Comparison of ENCODE assay signal across 8 cellular contexts in genomic region chr6:170291271-170292110, GRCh38. TPM values are rescaled to one million over a fixed set of nuclear protein-coding genes. Genes with fewer than 3 reads are reported as not detected.
A peak's percentile ranks its signal among the peaks of the same experiment; 100 is the strongest.
DNase-seq lines count a peak whose midpoint lies in the region; ATAC-seq, FAIRE-seq and TF ChIP-seq lines count a peak whose summit lies in the region.

No MANE protein-coding gene starts in this region.

- no peaks in the 10 kb centered on the region for H3K79me1 ChIP-seq in H1 (ENCODE audit: low read depth, low read length)
- no peaks in the 10 kb centered on the region for H3K79me1 ChIP-seq in mesendoderm (ENCODE audit: low read length)

- no peak overlapping the region for H2BK15ac ChIP-seq in H1 (ENCODE audit: low read length)
- H2BK15ac ChIP-seq in mesendoderm (replicated peaks; ENCODE audit: low read depth) = no peak overlapping the region

- H2BK5ac ChIP-seq in H1 (ENCODE audit: low read depth, low read length) (no peak overlapping the region), mesendoderm (ENCODE audit: low read length) (no peak overlapping the region)

- H3K79me2 ChIP-seq in H1 (ENCODE audit: control insufficient read depth in 1 of 2, insufficient read depth in 2 of 2, low read length in 2 of 2) (no peaks in the 10 kb centered on the region), mesendoderm (ENCODE audit: control insufficient read depth, insufficient read depth, low read length) (no peaks in the 10 kb centered on the region)

- peak overlapping the region; percentile 48 to 77 (median 66) for H3K4me3 ChIP-seq in H1 (ENCODE audit: extremely low read depth in 1 of 4, insufficient read depth in 2 of 4, low read depth in 3 of 4, low read length in 4 of 4)
- H3K4me3 ChIP-seq in mesendoderm (ENCODE audit: low read length) = no peak overlapping the region

- H2AK5ac ChIP-seq in H1 (ENCODE audit: low read depth, low read length) = no peak overlapping the region
- no peak overlapping the region for H2AK5ac ChIP-seq in mesendoderm (ENCODE audit: low read length)

- peaks cover 55 to 86% (median 77%) of the 10 kb centered on the region in 4 experiments for H3K27me3 ChIP-seq in H1 (replicated peaks in 1 of 4; ENCODE audit: control insufficient read depth in 3 of 4, extremely low read depth in 1 of 4, insufficient read depth in 3 of 4, low read length in 3 of 4)
- H3K27me3 ChIP-seq in mesendoderm (ENCODE audit: insufficient read depth, low read length, poor library complexity) = peaks cover 81% of the 10 kb centered on the region

- peaks cover 54% of the 10 kb centered on the region for H3K4me1 Mint-ChIP-seq in activated B cell treated with CpG ODN at 0.5 μM for 24 hours

- no peak overlapping the region for H3K14ac ChIP-seq in H1 (ENCODE audit: insufficient read length)

- H3K27ac Mint-ChIP-seq in activated B cell treated with CpG ODN at 0.5 μM for 24 hours = no peak overlapping the region

- H4K20me1 ChIP-seq in H1 (replicated peaks in 1 of 2; ENCODE audit: control insufficient read depth in 1 of 2, insufficient read depth in 2 of 2, low read length in 2 of 2) = peaks cover 8 to 17% of the 10 kb centered on the region in 2 experiments

- H3K4me2 ChIP-seq in H1 (ENCODE audit: insufficient read depth in 1 of 2, low read depth in 2 of 2, low read length in 2 of 2) = peak overlapping the region; percentile 94 to 99
- H3K4me2 ChIP-seq in mesendoderm (ENCODE audit: low read length) = peak overlapping the region; percentile 44

- H3K27ac ChIP-seq in H1 (ENCODE audit: low read depth, low read length) (no peak overlapping the region), mesendoderm (ENCODE audit: low read depth, low read length) (no peak overlapping the region), temporal lobe (ENCODE audit: low read depth, low read length) (peak overlapping the region; percentile 74)

- H3K18ac ChIP-seq in H1 (ENCODE audit: extremely low read depth, low read length) (no peak overlapping the region; the same call in 1 of the 2 replicates), mesendoderm (ENCODE audit: low read length) (no peak overlapping the region)

- no peak for FAIRE-seq in H1 (lab: Jason Lieb, UNC)

- H3K4ac ChIP-seq in H1 (replicated peaks; ENCODE audit: insufficient read length, low read depth, low read length) (no peak overlapping the region), mesendoderm (ENCODE audit: low read depth, low read length) (no peak overlapping the region)

- H4K91ac ChIP-seq in H1 (replicated peaks; ENCODE audit: insufficient read length, low read length) = no peak overlapping the region

- H3K9me3 ChIP-seq in H1 (ENCODE audit: insufficient read depth in 2 of 2, low read depth in 1 of 2, low read length in 1 of 2) = no peaks in the 10 kb centered on the region

- H2BK120ac ChIP-seq in H1 (replicated peaks; ENCODE audit: low read depth, low read length) (no peak overlapping the region), mesendoderm (ENCODE audit: low read depth, low read length) (no peak overlapping the region)

- WGBS in H1 (ENCODE audit: extremely low coverage in 1 of 2, insufficient coverage in 1 of 2, insufficient read length in 1 of 2, insufficient replicate concordance in 2 of 2, low coverage in 1 of 2, low lambda C conversion rate in 2 of 2, missing lambda C conversion rate in 1 of 2), 2 experiments = 2% methylated on average over 41 of the region's 87 CpGs; no CpG with 5 or more reads in 1 of the 2 experiments
- no CpG with 5 or more reads among the region's 87 CpGs for WGBS in mesendoderm (ENCODE audit: extremely low coverage, insufficient coverage, low lambda C conversion rate)

- DNase-seq in activated effector memory CD4-positive, alpha-beta T cell treated with anti-CD3 and anti-CD28 coated beads, Interleukin-2, amount 50 U/mL, for 16 hours = peak; percentile 76
- no peak for DNase-seq in activated effector memory CD4-positive, alpha-beta T cell treated with Interleukin-2 at 50 U/mL for 16 hours
- DNase-seq in NCI-H1694 (lab: John Stamatoyannopoulos, UW) = peak; percentile 28
- peak; percentile 42 for DNase-seq in activated B cell treated with CpG ODN at 0.5 μM for 24 hours
- peak; percentile 67 to 88 for DNase-seq in H1 (ENCODE audit: low read depth in 1 of 2, low spot score in 2 of 2)
- peak; percentile 58 for DNase-seq in mesendoderm
- no peak for DNase-seq in HT-29 (ENCODE audit: low spot score)

- TF ChIP-seq CTCF in activated B cell treated with CpG ODN at 0.5 μM for 24 hours (IDR thresholded peaks at IDR 0.05) (no peak), H1 (IDR thresholded peaks at IDR 0.05; ENCODE audit: control extremely low read depth in 1 of 3, insufficient read depth in 1 of 3, low read depth in 1 of 3, low read length in 3 of 3) (no peak)

- POLR2A ChIA-PET in activated B cell treated with CpG ODN at 0.5 μM for 24 hours (lab: Charles Lee) (interaction anchor here (0.7 to 2.1 kb wide), 7 partner anchors 11 to 566 kb away, joined by 3 to 8 read pairs (median 4); partner anchors contain the start of genes DYNLT2, ERMARD and FAM120B), H1 (lab: Charles Lee; ENCODE audit: partially characterized antibody) (interaction anchor here (0.6 to 3.3 kb wide), 18 partner anchors 12 to 571 kb away, joined by 3 to 17 read pairs (median 4); partner anchors contain the start of gene FAM120B)

- H3K23ac ChIP-seq in H1 (ENCODE audit: insufficient read length) (no peak overlapping the region), mesendoderm (ENCODE audit: low read length) (no peak overlapping the region)

- H3K56ac ChIP-seq in H1 (replicated peaks; ENCODE audit: insufficient read length, low read depth, low read length) (no peak overlapping the region), mesendoderm (ENCODE audit: low read length) (peak overlapping the region; percentile 34)

- peaks cover 28% of the 10 kb centered on the region; the same call in 1 of the 2 replicates for H3K23me2 ChIP-seq in H1 (ENCODE audit: low read depth, low read length)

- CTCF ChIA-PET in activated B cell treated with CpG ODN at 0.5 μM for 24 hours (lab: Charles Lee) (interaction anchor here (1.0 to 1.4 kb wide), 4 partner anchors 12 to 501 kb away, joined by 3 to 6 read pairs (median 3); no protein-coding TSS in a partner anchor), H1 (lab: Charles Lee; ENCODE audit: partially characterized antibody) (interaction anchor here (0.5 to 1.7 kb wide), 7 partner anchors 15 to 499 kb away, joined by 3 to 5 read pairs (median 4); no protein-coding TSS in a partner anchor)

- H3K36me3 ChIP-seq in H1 (ENCODE audit: control insufficient read depth in 2 of 4, insufficient read depth in 4 of 4, low read length in 3 of 4) (peaks cover 2 to 10% (median 7%) of the 10 kb centered on the region in 4 experiments; a peak in 4 of 8 replicates), mesendoderm (ENCODE audit: control insufficient read depth, insufficient read depth, low read length) (no peaks in the 10 kb centered on the region)

- intact Hi-C loops in activated B cell treated with CpG ODN at 0.5 μM for 24 hours (cut with micrococcal nuclease) = loop anchor here (1.0 to 5.0 kb wide), 9 partner anchors 15 to 1079 kb away; partner anchors contain the start of genes C6orf120, FAM120B, PHF10 and PSMB1

- H3K4me1 ChIP-seq in H1 (replicated peaks in 1 of 4; ENCODE audit: control insufficient read depth in 3 of 4, insufficient read depth in 4 of 4, low read length in 3 of 4) (peaks cover 21 to 53% (median 28%) of the 10 kb centered on the region in 4 experiments), mesendoderm (ENCODE audit: control insufficient read depth, low read depth, low read length) (no peaks in the 10 kb centered on the region)

- peak; percentile 2; a peak in 1 of 4 replicates for TF ChIP-seq RAD21 in H1 (IDR thresholded peaks at IDR 0.05 in 1 of 2, conservative IDR thresholded peaks at IDR 0.05 in 1 of 2; ENCODE audit: low read depth in 2 of 2, low read length in 2 of 2)

- 0 out of 2 replicates have a peak overlapping the region, but pooled peaks have one; percentile 36 for H2AFZ ChIP-seq in H1 (ENCODE audit: low read length)

- H4K5ac ChIP-seq in H1 (ENCODE audit: insufficient read length, low read depth, low read length) (no peak overlapping the region), mesendoderm (ENCODE audit: low read length) (no peak overlapping the region)

- TF ChIP-seq EP300 in H1 (IDR thresholded peaks at IDR 0.05; ENCODE audit: borderline replicate concordance in 1 of 2, low read depth in 2 of 2, low read length in 2 of 2) = no peak

- H2BK12ac ChIP-seq in H1 (ENCODE audit: low read depth, low read length) = no peak overlapping the region

- H3K9ac ChIP-seq in H1 (replicated peaks in 1 of 4; ENCODE audit: extremely low read depth in 1 of 4, low read depth in 3 of 4, low read length in 3 of 4) (peak overlapping the region in 2 of 4 experiments; percentile 20 to 33; a peak in 1 of 7 replicates), mesendoderm (ENCODE audit: low read length) (peak overlapping the region; percentile 42)

- H4K8ac ChIP-seq in H1 (ENCODE audit: extremely low read depth, insufficient read depth, low read length) (peak overlapping the region; percentile 79), mesendoderm (ENCODE audit: low read depth, low read length) (no peak overlapping the region)

- H3K27me3 Mint-ChIP-seq in activated B cell treated with CpG ODN at 0.5 μM for 24 hours = peaks cover 48% of the 10 kb centered on the region

- no peak overlapping the region for H2BK20ac ChIP-seq in H1 (ENCODE audit: low read length)

- H3K4me3 Mint-ChIP-seq in activated B cell treated with CpG ODN at 0.5 μM for 24 hours = peak overlapping the region; percentile 88

- H3K9me3 Mint-ChIP-seq in activated B cell treated with CpG ODN at 0.5 μM for 24 hours = no peaks in the 10 kb centered on the region

- no peak for TF ChIP-seq POLR2A in H1 (IDR thresholded peaks at IDR 0.05; ENCODE audit: control extremely low read depth in 1 of 2, low read depth in 2 of 2, low read length in 2 of 2)

- H3K36me3 Mint-ChIP-seq in activated B cell treated with CpG ODN at 0.5 μM for 24 hours (ENCODE audit: low read depth) = no peaks in the 10 kb centered on the region

- peak; percentile 46 for ATAC-seq in activated B cell treated with CpG ODN at 0.5 μM for 24 hours (ENCODE audit: low read depth)

RNA-seq across cellular contexts. Expression of gene DLL1, which starts 0.6 kb away (rescaled TPM):
- total RNA-seq in activated B cell treated with CpG ODN at 0.5 μM for 24 hours (0.32 and 0.53 TPM in 2 replicates), temporal lobe (9.1 TPM)
- 3.8 and 5.6 TPM in 2 replicates for total RNA-seq in H1 (2021; fragmentation: NEBNext Ultra II Directional; extraction: Animal tissue kit (Norgen Biotek cat#: 25700))
- 1.7 and 3.1 TPM in 2 replicates for polyA plus RNA-seq in H1 (2011; rRNA removed)
- polyA plus RNA-seq in H1 (2011; cell fraction: cytosol; rRNA removed) = 3.3 TPM
- 8.7 TPM for polyA plus RNA-seq in H1 (2011; cell fraction: nucleus; rRNA removed)
- 1.5 to 2.8 TPM (median 2.7 TPM) in 4 replicates for polyA plus RNA-seq in H1 (2012, experiment 1 of 2)
- polyA plus RNA-seq in H1 (2012, experiment 2 of 2) = 1.5 TPM
- 1.4 TPM for polyA plus RNA-seq in H1 (2013, experiment 1 of 2)
- 1.0 TPM for polyA plus RNA-seq in H1 (2013, experiment 2 of 2)
- 0.39 and 0.95 TPM in 2 replicates for polyA minus RNA-seq in H1 (2011; rRNA and poly(A)+ RNA removed)
- polyA minus RNA-seq in H1 (2011; cell fraction: cytosol; rRNA and poly(A)+ RNA removed) = 2.3 TPM
- polyA minus RNA-seq in H1 (2011; cell fraction: nucleus; rRNA and poly(A)+ RNA removed) = 2.6 TPM
- 0.15 TPM for polyA plus RNA-seq in mesendoderm (2013, experiment 1 of 2)
- 0.11 TPM for polyA plus RNA-seq in mesendoderm (2013, experiment 2 of 2)
- total RNA-seq in HT-29 (2014; rRNA removed; shearing (Covaris generic)) = 2.2 and 2.6 TPM in 2 replicates

RNA-seq across cellular contexts. Expression of gene FAM120B, which starts 15.1 kb away (rescaled TPM):
- 32.2 and 35.1 TPM in 2 replicates for total RNA-seq in activated B cell treated with CpG ODN at 0.5 μM for 24 hours
- 12.0 and 12.5 TPM in 2 replicates for total RNA-seq in H1 (2021; fragmentation: NEBNext Ultra II Directional; extraction: Animal tissue kit (Norgen Biotek cat#: 25700))
- polyA plus RNA-seq in H1 (2011; rRNA removed) = 4.2 and 5.1 TPM in 2 replicates
- polyA plus RNA-seq in H1 (2011; cell fraction: cytosol; rRNA removed) = 5.8 TPM
- 11.3 TPM for polyA plus RNA-seq in H1 (2011; cell fraction: nucleus; rRNA removed)
- polyA plus RNA-seq in H1 (2012, experiment 1 of 2) = 6.9 to 9.1 TPM (median 8.0 TPM) in 4 replicates
- polyA plus RNA-seq in H1 (2012, experiment 2 of 2) = 1.6 TPM
- polyA plus RNA-seq in H1 (2013, experiment 1 of 2) = 8.2 TPM
- 8.6 TPM for polyA plus RNA-seq in H1 (2013, experiment 2 of 2)
- polyA minus RNA-seq in H1 (2011; rRNA and poly(A)+ RNA removed) = 22.0 and 30.5 TPM in 2 replicates
- 6.2 TPM for polyA minus RNA-seq in H1 (2011; cell fraction: cytosol; rRNA and poly(A)+ RNA removed)
- polyA minus RNA-seq in H1 (2011; cell fraction: nucleus; rRNA and poly(A)+ RNA removed) = 35.7 TPM
- 9.2 TPM for polyA plus RNA-seq in mesendoderm (2013, experiment 1 of 2)
- 9.0 TPM for polyA plus RNA-seq in mesendoderm (2013, experiment 2 of 2)
- total RNA-seq in temporal lobe = 36.4 TPM
- 6.9 and 7.4 TPM in 2 replicates for total RNA-seq in HT-29 (2014; rRNA removed; shearing (Covaris generic))

Comparison
In these comparisons a context has a peak if more than half of its experiments do, and no peak if none do; other contexts are left out.
1. DNase-seq: peak in activated effector memory CD4-positive, alpha-beta T cell treated with anti-CD3 and anti-CD28 coated beads, Interleukin-2, amount 50 U/mL, for 16 hours (single experiment), NCI-H1694 (single experiment), activated B cell treated with CpG ODN at 0.5 μM for 24 hours (single experiment), H1 (2 of 2) and mesendoderm (single experiment); none in activated effector memory CD4-positive, alpha-beta T cell treated with Interleukin-2 at 50 U/mL for 16 hours (single experiment) and HT-29 (single experiment).